9 cellular contexts compared by ENCODE assay signal in genomic region chr1:164774819-164775654, GRCh38.
DNase-seq lines count a peak whose midpoint lies in the region; ATAC-seq and TF ChIP-seq lines count a peak whose summit lies in the region.
"Had no signal": no experiment of that assay in that cellular context is flagged by ENCODE, and none has a peak within 500 bp of the region (broad histone marks: within the 10 kb centered on the region; RNA-seq: fewer than 3 reads in every experiment).

No MANE protein-coding gene starts in this region.

- TF ChIP-seq CTCF in heart right ventricle (IDR thresholded peaks at IDR 0.05) (no peak), psoas muscle (IDR thresholded peaks at IDR 0.05) (no peak), chondrocyte (IDR thresholded peaks at IDR 0.05) (no peak)

- DNase-seq in ELF-1 (ENCODE audit: low read depth, low spot score) (peak; percentile 70), NCI-H69 (lab: John Stamatoyannopoulos, UW) (peak; percentile 76), heart right ventricle (no peak), psoas muscle (no peak), anterior cingulate cortex (lab: John Stamatoyannopoulos, UW) (no peak), NCI-H526 treated with DMSO at 0.1 percent for 48 hours (lab: John Stamatoyannopoulos, UW) (no peak), chondrocyte (ENCODE audit: low spot score) (no peak)
- DNase-seq: activated B cell treated with CpG ODN at 0.5 μM for 24 hours had no signal

- intact Hi-C loops in heart right ventricle (cut with DNase I) (loop anchor here in 3 of 10 donors (5.0 to 10.0 kb wide), 2 partner anchors 68 to 70 kb away; no protein-coding TSS in a partner anchor), psoas muscle (cut with DNase I) (loop anchor here in 1 of 2 donors (5.0 kb wide), 1 partner anchor 68 kb away; no protein-coding TSS in a partner anchor)

- whole genome bisulfite sequencing in heart right ventricle, 2 donors: 59 to 66% methylated on average over 16 of the region's 16 CpGs
- 55 to 64% (median 59%) methylated on average over 16 of the region's 16 CpGs for WGBS in psoas muscle, 3 donors

- H3K4me1 Mint-ChIP-seq in chondrocyte (ENCODE audit: low read depth): peaks cover 43% of the 10 kb centered on the region
- H3K4me1 Mint-ChIP-seq: activated B cell treated with CpG ODN at 0.5 μM for 24 hours had no signal

- H3K4me3 ChIP-seq in heart right ventricle: no peak overlapping the region
- peak overlapping the region; percentile 12 for H3K4me3 ChIP-seq in psoas muscle

- H3K36me3 ChIP-seq in heart right ventricle: no peaks in the 10 kb centered on the region
- no peaks in the 10 kb centered on the region for H3K36me3 ChIP-seq in psoas muscle (ENCODE audit: insufficient read depth in 1 of 2, low read depth in 1 of 2)

- H3K4me1 ChIP-seq in heart right ventricle (peaks cover 9 to 74% (median 52%) of the 10 kb centered on the region in 9 donors), psoas muscle (peaks cover 56% of the 10 kb centered on the region)

- no peaks in the 10 kb centered on the region for H3K36me3 Mint-ChIP-seq in chondrocyte (ENCODE audit: low read depth)

- H3K9me3 Mint-ChIP-seq in chondrocyte (ENCODE audit: low read depth): no peaks in the 10 kb centered on the region
- H3K9me3 Mint-ChIP-seq: activated B cell treated with CpG ODN at 0.5 μM for 24 hours had no signal

- ATAC-seq in heart right ventricle: peak in 3 of 8 donors; percentile 17 to 44 (median 37)
- ATAC-seq in psoas muscle: peak in 3 of 4 donors; percentile 6 to 27 (median 11)
- ATAC-seq in HG03045 (IDR thresholded peaks at IDR 0.05; ENCODE audit: unreplicated experiment): no peak

- no peak overlapping the region for H3K4me3 Mint-ChIP-seq in chondrocyte (ENCODE audit: unreplicated experiment)
- H3K4me3 Mint-ChIP-seq: activated B cell treated with CpG ODN at 0.5 μM for 24 hours had no signal

- no peak overlapping the region for H3K27ac Mint-ChIP-seq in chondrocyte (ENCODE audit: unreplicated experiment)
- H3K27ac Mint-ChIP-seq: activated B cell treated with CpG ODN at 0.5 μM for 24 hours had no signal

- no peaks in the 10 kb centered on the region for H3K27me3 Mint-ChIP-seq in chondrocyte (ENCODE audit: low read depth)
- H3K27me3 Mint-ChIP-seq: activated B cell treated with CpG ODN at 0.5 μM for 24 hours had no signal

- H3K27me3 ChIP-seq in heart right ventricle: no peaks in the 10 kb centered on the region
- H3K27me3 ChIP-seq in psoas muscle (ENCODE audit: insufficient read depth in 3 of 3, low read length in 2 of 3): no peaks in the 10 kb centered on the region

- H3K9me3 ChIP-seq in heart right ventricle (no peaks in the 10 kb centered on the region), psoas muscle (no peaks in the 10 kb centered on the region)

- H3K27ac ChIP-seq in heart right ventricle (peak overlapping the region in 7 of 10 donors; percentile 5 to 63 (median 37)), psoas muscle (peak overlapping the region; percentile 89)

Comparison
In these comparisons a context has a peak if more than half of its experiments do, and no peak if none do; other contexts are left out.
1. DNase-seq: peak in ELF-1 (single experiment) and NCI-H69 (single experiment); none in heart right ventricle (0 of 2), psoas muscle (0 of 2), anterior cingulate cortex (0 of 58), NCI-H526 treated with DMSO at 0.1 percent for 48 hours (single experiment) and chondrocyte (single experiment).